Comparison of ENCODE assay signal across 23 cellular contexts in the genomic region with DNA sequence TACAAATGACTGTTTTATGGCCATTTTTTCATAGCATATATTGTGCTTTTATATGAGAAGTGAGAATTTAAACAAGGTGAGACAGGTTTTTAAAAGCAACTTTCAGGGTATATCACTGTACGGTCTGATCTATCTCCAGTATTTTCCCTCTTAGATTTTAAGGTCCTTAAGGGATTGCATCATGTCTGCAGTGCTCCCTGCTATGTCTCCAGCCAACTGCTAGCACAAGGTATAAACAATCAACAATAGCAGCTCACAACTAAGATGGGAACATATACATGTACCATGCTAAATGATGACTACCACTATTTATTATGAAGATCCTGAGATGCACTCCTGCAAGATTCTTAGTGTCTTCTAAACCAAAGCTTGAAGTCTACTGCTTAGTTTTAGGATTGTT.
"Had no signal": no experiment of that assay in that cellular context is flagged by ENCODE, and none has a peak within 500 bp of the region (broad histone marks: within the 10 kb centered on the region; RNA-seq: fewer than 3 reads in every experiment).

No MANE protein-coding gene starts in this region.

- H3K36me3 ChIP-seq: ovary, uterus had no signal

- ATAC-seq: left colon; left lung; lower lobe of right lung; natural killer cell treated with Interleukin-12 subunit alpha and Interleukin-12 subunit beta and Interleukin-15 and Interleukin-18, amount 100 ng/mL, for 72 hours; sciatic nerve; stimulated activated memory B cell treated with anti-CD40 and anti-IgM and Interleukin-4, amounts not matched to agents 10 μg/mL and 1 μg/mL and 100 μg/mL, for 72 hours; stimulated activated naive CD8-positive, alpha-beta T cell treated with anti-CD3 and anti-CD28 coated beads, Interleukin-15, amount 100 ng/mL, for 72 hours had no signal

- H3K4me1 ChIP-seq: right atrium auricular region, uterus had no signal

- H3K27ac ChIP-seq: left lung, lower lobe of right lung, ovary, right atrium auricular region, skin epidermis, tibial nerve, uterus had no signal

- DNase-seq: hippocampal formation; kidney; left colon; left lung; lower lobe of right lung; mammary epithelial cell; mesendoderm; naive B cell; ovary; stimulated activated CD4-positive, alpha-beta T cell treated with anti-CD3 and anti-CD28 coated beads, Interleukin-12 subunit alpha, Interleukin-12 subunit beta, amount 100 ng/mL, for 4 hours; stimulated activated CD4-positive, alpha-beta T cell treated with anti-CD3 and anti-CD28 coated beads, Interleukin-15, amount 100 ng/mL, for 24 hours; stimulated activated CD4-positive, alpha-beta T cell treated with anti-CD3 and anti-CD28 coated beads, Interleukin-4, amount 100 ng/mL, for 4 hours; stimulated activated CD8-positive, alpha-beta memory T cell treated with anti-CD3 and anti-CD28 coated beads, Interleukin-4, amount 100 ng/mL, for 48 hours; stimulated activated naive CD4-positive, alpha-beta T cell treated with Interleukin-2 at 50 U/mL for 16 hours; stimulated activated naive CD8-positive, alpha-beta T cell treated with anti-CD3 and anti-CD28 coated beads, Interleukin-15, amount 100 ng/mL, for 72 hours; substantia nigra; uterus had no signal

- FAIRE-seq: kidney had no signal

- H3K9me3 ChIP-seq: left lung, lower lobe of right lung, ovary, right atrium auricular region, tibial nerve, uterus had no signal

- H3K27me3 ChIP-seq: left lung, ovary, right atrium auricular region, tibial nerve, uterus had no signal

- H3K4me3 ChIP-seq: left lung, lower lobe of right lung, ovary, right atrium auricular region, skin epidermis, tibial nerve, uterus had no signal
